22 cellular contexts compared by ENCODE assay signal in the genomic region with DNA sequence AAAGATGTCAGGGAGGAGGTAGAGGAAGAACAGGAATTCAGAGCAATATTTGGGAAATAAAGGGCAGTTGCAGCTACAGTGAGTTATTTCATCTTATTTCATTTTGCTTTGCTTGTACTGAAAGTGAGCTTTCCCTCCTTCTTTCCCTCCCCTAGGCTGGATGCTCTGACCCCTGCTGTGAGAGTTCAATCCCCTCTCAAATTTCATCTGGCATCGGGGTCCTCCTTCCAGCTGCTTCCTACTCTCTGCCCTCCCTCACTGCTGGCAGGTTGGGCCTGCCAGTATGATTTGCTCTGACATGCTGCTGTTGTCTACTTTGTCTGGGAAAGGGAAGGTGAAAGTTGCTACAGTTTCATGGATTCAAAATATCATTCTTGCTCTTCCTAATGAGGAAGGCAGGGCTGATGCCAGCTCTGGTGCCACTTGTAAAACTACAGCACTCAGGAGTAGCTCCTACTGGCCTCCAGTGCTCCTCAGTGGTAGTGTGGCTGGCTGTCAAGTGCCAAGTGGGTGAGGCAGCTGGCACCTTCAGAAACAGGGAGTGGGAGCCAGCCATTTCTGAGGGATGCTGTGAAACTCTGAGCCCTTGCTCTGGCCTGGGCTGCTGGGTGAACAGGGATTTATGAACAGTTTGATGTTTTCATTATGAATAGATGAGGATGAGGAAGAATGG.
DNase-seq lines count a peak whose midpoint lies in the region; ATAC-seq, FAIRE-seq and TF ChIP-seq lines count a peak whose summit lies in the region.
"Had no signal": no experiment of that assay in that cellular context is flagged by ENCODE, and none has a peak within 500 bp of the region (broad histone marks: within the 10 kb centered on the region; RNA-seq: fewer than 3 reads in every experiment).

No MANE protein-coding gene starts in this region.

- no peak overlapping the region for H3K56ac ChIP-seq in H1 (replicated peaks; ENCODE audit: insufficient read length, low read depth, low read length)

- H3K4me1 ChIP-seq in H1 (replicated peaks in 1 of 4; ENCODE audit: control insufficient read depth in 3 of 4, insufficient read depth in 4 of 4, low read length in 3 of 4) (peaks cover 4 to 12% (median 7%) of the 10 kb centered on the region in 4 experiments), lung (ENCODE audit: control insufficient read depth in 2 of 2, insufficient read depth in 2 of 2, low read length in 2 of 2) (no peaks in the 10 kb centered on the region), tibial artery (no peaks in the 10 kb centered on the region)
- H3K4me1 ChIP-seq: BE2C, tibial nerve had no signal

- peak; percentile 43 for DNase-seq in NCI-H82 (lab: John Stamatoyannopoulos, UW)
- DNase-seq in NCI-H82 treated with DMSO at 0.1 percent for 48 hours (lab: John Stamatoyannopoulos, UW; ENCODE audit: unreplicated experiment), result no peak
- peak in 1 of 2 experiments; percentile 55 for DNase-seq in H1 (ENCODE audit: low read depth in 1 of 2, low spot score in 2 of 2)
- peak; percentile 29 for DNase-seq in lung (ENCODE audit: low spot score)
- DNase-seq in NAMALWA (ENCODE audit: low spot score), result no peak
- no peak for DNase-seq in activated naive CD4-positive, alpha-beta T cell (lab: John Stamatoyannopoulos, UW)
- DNase-seq in urothelium cell line (ENCODE audit: low spot score), result no peak
- DNase-seq in tibial artery, result no peak
- DNase-seq: activated B cell treated with CpG ODN at 0.5 μM for 24 hours; activated CD4-positive, alpha-beta T cell treated with anti-CD3 and anti-CD28 coated beads, Interleukin-2, amount 50 U/mL, for 4 hours; aorta; BE2C; caudate nucleus; dermis blood vessel endothelial cell; glutamatergic neuron; left colon; OCI-M1; posterior cingulate gyrus; stimulated activated naive CD8-positive, alpha-beta T cell treated with anti-CD3 and anti-CD28 coated beads, Interleukin-15, amount 100 ng/mL, for 72 hours had no signal

- POLR2A ChIA-PET in H1 (lab: Charles Lee; ENCODE audit: partially characterized antibody), result interaction anchor here (0.6 kb wide), 1 partner anchor 48 kb away, joined by 3 read pairs; no protein-coding TSS in a partner anchor

- H3K27me3 ChIP-seq in H1 (replicated peaks in 1 of 4; ENCODE audit: control insufficient read depth in 3 of 4, extremely low read depth in 1 of 4, insufficient read depth in 3 of 4, low read length in 3 of 4) (no peaks in the 10 kb centered on the region), lung (ENCODE audit: control insufficient read depth, insufficient read depth) (no peaks in the 10 kb centered on the region), tibial artery (no peaks in the 10 kb centered on the region)
- H3K27me3 ChIP-seq: BE2C, tibial nerve had no signal

- H3K18ac ChIP-seq in H1 (ENCODE audit: extremely low read depth, low read length), result no peak overlapping the region

- no peak overlapping the region for H4K5ac ChIP-seq in H1 (ENCODE audit: insufficient read length, low read depth, low read length)

- H3K79me2 ChIP-seq in H1 (ENCODE audit: control insufficient read depth in 1 of 2, insufficient read depth in 2 of 2, low read length in 2 of 2), result no peaks in the 10 kb centered on the region

- TF ChIP-seq CTCF in H1 (IDR thresholded peaks at IDR 0.05; ENCODE audit: control extremely low read depth in 1 of 3, insufficient read depth in 1 of 3, low read depth in 1 of 3, low read length in 3 of 3) (no peak), lung (IDR thresholded peaks at IDR 0.05; ENCODE audit: control extremely low read depth, extremely low read depth) (no peak), tibial artery (IDR thresholded peaks at IDR 0.05) (no peak)

- CTCF ChIA-PET in H1 (lab: Charles Lee; ENCODE audit: partially characterized antibody), result interaction anchor here (0.7 to 1.6 kb wide), 4 partner anchors 8 to 201 kb away, joined by 3 to 4 read pairs (median 3); no protein-coding TSS in a partner anchor

- H2AK5ac ChIP-seq in H1 (ENCODE audit: low read depth, low read length), result no peak overlapping the region

- H3K23me2 ChIP-seq in H1 (ENCODE audit: low read depth, low read length), result no peaks in the 10 kb centered on the region

- WGBS in H1 (ENCODE audit: extremely low coverage in 1 of 2, insufficient coverage in 1 of 2, insufficient read length in 1 of 2, insufficient replicate concordance in 2 of 2, low coverage in 1 of 2, low lambda C conversion rate in 2 of 2, missing lambda C conversion rate in 1 of 2), 2 experiments, result 7% methylated on average over 1 of the region's 1 CpG; no CpG with 5 or more reads in 1 of the 2 experiments
- 29 to 37% methylated on average over 1 of the region's 1 CpG for WGBS in lung, 2 donors

- H3K9ac ChIP-seq in H1 (replicated peaks in 1 of 4; ENCODE audit: extremely low read depth in 1 of 4, low read depth in 3 of 4, low read length in 3 of 4), result no peak overlapping the region

- no peak overlapping the region for H3K4me3 ChIP-seq in H1 (ENCODE audit: extremely low read depth in 1 of 4, insufficient read depth in 2 of 4, low read depth in 3 of 4, low read length in 4 of 4)
- no peak overlapping the region for H3K4me3 ChIP-seq in lung
- H3K4me3 ChIP-seq in tibial artery, result no peak overlapping the region
- H3K4me3 ChIP-seq: K562, tibial nerve had no signal

- no peaks in the 10 kb centered on the region for H3K36me3 ChIP-seq in H1 (ENCODE audit: control insufficient read depth in 2 of 4, insufficient read depth in 4 of 4, low read length in 3 of 4)
- H3K36me3 ChIP-seq in lung (ENCODE audit: control insufficient read depth in 2 of 2, insufficient read depth in 2 of 2, low read length in 2 of 2), result no peaks in the 10 kb centered on the region
- H3K36me3 ChIP-seq in tibial artery, result no peaks in the 10 kb centered on the region
- H3K36me3 ChIP-seq: BE2C, tibial nerve had no signal

- TF ChIP-seq EP300 in H1 (IDR thresholded peaks at IDR 0.05; ENCODE audit: borderline replicate concordance in 1 of 2, low read depth in 2 of 2, low read length in 2 of 2), result no peak

- no peak for TF ChIP-seq POLR2A in H1 (IDR thresholded peaks at IDR 0.05; ENCODE audit: control extremely low read depth in 1 of 2, low read depth in 2 of 2, low read length in 2 of 2)

- H3K4me2 ChIP-seq in H1 (ENCODE audit: insufficient read depth in 1 of 2, low read depth in 2 of 2, low read length in 2 of 2), result peak overlapping the region in 1 of 2 experiments; percentile 13; a peak in 3 of 4 replicates

- no peak overlapping the region for H2BK120ac ChIP-seq in H1 (replicated peaks; ENCODE audit: low read depth, low read length)

- H3K14ac ChIP-seq in H1 (ENCODE audit: insufficient read length), result no peak overlapping the region

- H3K4ac ChIP-seq in H1 (replicated peaks; ENCODE audit: insufficient read length, low read depth, low read length), result no peak overlapping the region

- H2AFZ ChIP-seq in H1 (ENCODE audit: low read length), result 0 out of 2 replicates have a peak overlapping the region, but pooled peaks have one; percentile 24

- FAIRE-seq in H1 (lab: Jason Lieb, UNC), result no peak
- no peak for FAIRE-seq in urothelium cell line (lab: Jason Lieb, UNC)
- FAIRE-seq: A204.1, K562 had no signal

- no peak overlapping the region for H2BK15ac ChIP-seq in H1 (ENCODE audit: low read length)

- H4K8ac ChIP-seq in H1 (ENCODE audit: extremely low read depth, insufficient read depth, low read length), result peak overlapping the region; percentile 31; the same call in 1 of the 2 replicates

- no peak overlapping the region for H3K23ac ChIP-seq in H1 (ENCODE audit: insufficient read length)

- H3K9me3 ChIP-seq in H1 (ENCODE audit: insufficient read depth in 2 of 2, low read depth in 1 of 2, low read length in 1 of 2) (peaks cover 0 to 6% of the 10 kb centered on the region in 2 experiments; a peak in 2 of 4 replicates), lung (ENCODE audit: control insufficient read depth in 2 of 2, insufficient read depth in 1 of 2, low read length in 1 of 2) (no peaks in the 10 kb centered on the region), tibial artery (no peaks in the 10 kb centered on the region)
- H3K9me3 ChIP-seq: BE2C had no signal

- H4K91ac ChIP-seq in H1 (replicated peaks; ENCODE audit: insufficient read length, low read length), result no peak overlapping the region

- ATAC-seq in lung (ENCODE audit: insufficient read depth, low FRiP score), result no peak
- ATAC-seq: K562; left colon; stimulated activated naive CD8-positive, alpha-beta T cell treated with anti-CD3 and anti-CD28 coated beads, Interleukin-15, amount 100 ng/mL, for 72 hours had no signal

- H2BK20ac ChIP-seq in H1 (ENCODE audit: low read length), result no peak overlapping the region

- H3K79me1 ChIP-seq in H1 (ENCODE audit: low read depth, low read length), result no peaks in the 10 kb centered on the region

- intact Hi-C loops in tibial artery (cut with DNase I; ENCODE audit: low total_unique reads), result no loop called here

- TF ChIP-seq RAD21 in H1 (IDR thresholded peaks at IDR 0.05 in 1 of 2, conservative IDR thresholded peaks at IDR 0.05 in 1 of 2; ENCODE audit: low read depth in 2 of 2, low read length in 2 of 2), result no peak; a peak in 1 of 4 replicates

- H3K27ac ChIP-seq in H1 (ENCODE audit: low read depth, low read length) (no peak overlapping the region), lung (ENCODE audit: low read depth in 1 of 2, low read length in 1 of 2) (no peak overlapping the region), tibial artery (no peak overlapping the region)
- H3K27ac ChIP-seq: tibial nerve had no signal

- peak overlapping the region; percentile 35; the same call in 1 of the 2 replicates for H2BK12ac ChIP-seq in H1 (ENCODE audit: low read depth, low read length)

- no peak overlapping the region for H2BK5ac ChIP-seq in H1 (ENCODE audit: low read depth, low read length)

- no peaks in the 10 kb centered on the region for H4K20me1 ChIP-seq in H1 (replicated peaks in 1 of 2; ENCODE audit: control insufficient read depth in 1 of 2, insufficient read depth in 2 of 2, low read length in 2 of 2)

TF ChIP-seq in H1, 55 proteins besides CTCF, POLR2A, EP300 and RAD21:
- TF ChIP-seq BRCA1 (IDR thresholded peaks at IDR 0.05; ENCODE audit: low read depth, low read length) (no peak), HDAC2 (IDR thresholded peaks at IDR 0.05; ENCODE audit: borderline replicate concordance in 1 of 2, low read depth in 2 of 2, low read length in 2 of 2) (no peak), MAFK (IDR thresholded peaks at IDR 0.05; ENCODE audit: low read depth, low read length) (no peak), SP4 (IDR thresholded peaks at IDR 0.05; ENCODE audit: low read length) (no peak), GABPA (IDR thresholded peaks at IDR 0.05; ENCODE audit: borderline replicate concordance, insufficient read depth, low read length) (no peak), NANOG (IDR thresholded peaks at IDR 0.05; ENCODE audit: insufficient read depth, low read depth, low read length, poor library complexity, severe bottlenecking) (no peak), SRF (IDR thresholded peaks at IDR 0.05; ENCODE audit: low read depth, low read length) (no peak), SUZ12 (IDR thresholded peaks at IDR 0.05; ENCODE audit: low read length) (no peak), KDM1A (IDR thresholded peaks at IDR 0.05; ENCODE audit: borderline replicate concordance, low read length) (no peak), RFX5 (IDR thresholded peaks at IDR 0.05; ENCODE audit: borderline replicate concordance, low read depth, low read length) (no peak)
TF ChIP-seq in H1: peak in this region for 0.

Comparison
In these comparisons a context has a peak if more than half of its experiments do, and no peak if none do; other contexts are left out.
1. DNase-seq: peak in NCI-H82 (single experiment) and lung (single experiment); none in NCI-H82 treated with DMSO at 0.1 percent for 48 hours (single experiment), NAMALWA (single experiment), activated naive CD4-positive, alpha-beta T cell (0 of 4), urothelium cell line (single experiment) and tibial artery (0 of 2).